In the genomic region with DNA sequence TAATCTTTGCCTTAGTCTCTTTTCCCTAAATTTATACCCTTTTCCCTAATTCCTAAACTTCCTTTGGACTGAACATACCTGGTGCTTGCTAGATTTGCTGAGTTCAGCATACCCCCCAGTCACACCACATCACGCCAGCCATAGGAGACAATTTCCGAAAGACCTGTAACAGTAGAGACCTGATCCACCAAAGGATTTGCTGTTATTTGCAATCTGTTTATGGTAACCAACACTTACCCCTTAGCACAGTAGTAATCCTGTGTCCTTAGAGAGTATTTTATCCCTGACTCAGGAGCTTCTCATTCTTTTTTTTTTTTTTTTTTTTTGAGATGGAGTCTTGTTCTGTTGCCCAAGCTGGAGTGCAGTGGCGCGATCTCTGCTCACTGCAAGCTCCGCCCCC, we compare ENCODE assay signal across 17 cellular contexts. TPM values are rescaled to one million over a fixed set of nuclear protein-coding genes. Genes with fewer than 3 reads are reported as not detected.
DNase-seq lines count a peak whose midpoint lies in the region; ATAC-seq and FAIRE-seq lines count a peak whose summit lies in the region.
"Had no signal": no experiment of that assay in that cellular context is flagged by ENCODE, and none has a peak within 500 bp of the region (broad histone marks: within the 10 kb centered on the region; RNA-seq: fewer than 3 reads in every experiment).

No MANE protein-coding gene starts in this region.

- H3K9me3 Mint-ChIP-seq in activated T-cell treated with anti-CD3 and anti-CD28 coated beads, Interleukin-2, amount 50 U/mL, for 24 hours, result no peaks in the 10 kb centered on the region
- H3K9me3 Mint-ChIP-seq in activated T-cell treated with anti-CD3 and anti-CD28 coated beads, Interleukin-2, amount 50 U/mL, for 4 hours, result no peaks in the 10 kb centered on the region
- H3K9me3 Mint-ChIP-seq in activated naive CD8-positive, alpha-beta T cell treated with anti-CD3 and anti-CD28 coated beads, Interleukin-2, amount 50 U/mL, for 24 hours, result no peaks in the 10 kb centered on the region
- no peaks in the 10 kb centered on the region for H3K9me3 Mint-ChIP-seq in stimulated activated effector memory CD8-positive, alpha-beta T cell treated with anti-CD3 and anti-CD28 coated beads, Interleukin-12 subunit alpha, Interleukin-12 subunit beta, amount 100 ng/mL, for 72 hours
- H3K9me3 Mint-ChIP-seq: CD8-positive, alpha-beta memory T cell; H9; IgD-negative memory B cell had no signal

- no peak for ATAC-seq in activated T-cell treated with anti-CD3 and anti-CD28 coated beads, Interleukin-2, amount 50 U/mL, for 4 hours
- ATAC-seq in activated naive CD8-positive, alpha-beta T cell treated with anti-CD3 and anti-CD28 coated beads, Interleukin-2, amount 50 U/mL, for 24 hours, result no peak
- ATAC-seq in stimulated activated effector memory CD8-positive, alpha-beta T cell treated with anti-CD3 and anti-CD28 coated beads, Interleukin-12 subunit alpha, Interleukin-12 subunit beta, amount 100 ng/mL, for 72 hours, result no peak
- ATAC-seq: HepG2 had no signal

- no peak for DNase-seq in activated T-cell treated with anti-CD3 and anti-CD28 coated beads, Interleukin-2, amount 50 U/mL, for 24 hours
- DNase-seq in activated T-cell treated with anti-CD3 and anti-CD28 coated beads, Interleukin-2, amount 50 U/mL, for 4 hours, result no peak
- DNase-seq in D341Med (ENCODE audit: low spot score) (peak; percentile 81), NCI-H748 (lab: John Stamatoyannopoulos, UW; ENCODE audit: unreplicated experiment) (no peak), COLO829 (ENCODE audit: low spot score) (no peak), frontal cortex (ENCODE audit: low spot score in 2 of 2) (no peak)
- no peak for DNase-seq in activated naive CD8-positive, alpha-beta T cell treated with anti-CD3 and anti-CD28 coated beads, Interleukin-2, amount 50 U/mL, for 24 hours
- no peak for DNase-seq in stimulated activated effector memory CD8-positive, alpha-beta T cell treated with anti-CD3 and anti-CD28 coated beads, Interleukin-12 subunit alpha, Interleukin-12 subunit beta, amount 100 ng/mL, for 72 hours (ENCODE audit: low spot score in 2 of 2)
- DNase-seq: 8988T; Caco-2; CD8-positive, alpha-beta memory T cell; DMS79 treated with DMSO at 0.1 percent for 48 hours; GF-D8; H9 had no signal

- no peak overlapping the region for H3K4me3 Mint-ChIP-seq in activated T-cell treated with anti-CD3 and anti-CD28 coated beads, Interleukin-2, amount 50 U/mL, for 24 hours
- H3K4me3 Mint-ChIP-seq in activated T-cell treated with anti-CD3 and anti-CD28 coated beads, Interleukin-2, amount 50 U/mL, for 4 hours, result no peak overlapping the region
- H3K4me3 Mint-ChIP-seq in activated naive CD8-positive, alpha-beta T cell treated with anti-CD3 and anti-CD28 coated beads, Interleukin-2, amount 50 U/mL, for 24 hours, result no peak overlapping the region
- no peak overlapping the region for H3K4me3 Mint-ChIP-seq in stimulated activated effector memory CD8-positive, alpha-beta T cell treated with anti-CD3 and anti-CD28 coated beads, Interleukin-12 subunit alpha, Interleukin-12 subunit beta, amount 100 ng/mL, for 72 hours
- H3K4me3 Mint-ChIP-seq: CD8-positive, alpha-beta memory T cell; H9 had no signal

- H3K36me3 Mint-ChIP-seq in activated T-cell treated with anti-CD3 and anti-CD28 coated beads, Interleukin-2, amount 50 U/mL, for 24 hours (ENCODE audit: low read depth), result peaks cover 88% of the 10 kb centered on the region
- H3K36me3 Mint-ChIP-seq in activated T-cell treated with anti-CD3 and anti-CD28 coated beads, Interleukin-2, amount 50 U/mL, for 4 hours (ENCODE audit: insufficient read depth), result peaks cover 19% of the 10 kb centered on the region
- peaks cover 44% of the 10 kb centered on the region for H3K36me3 Mint-ChIP-seq in activated naive CD8-positive, alpha-beta T cell treated with anti-CD3 and anti-CD28 coated beads, Interleukin-2, amount 50 U/mL, for 24 hours (ENCODE audit: low read depth)
- H3K36me3 Mint-ChIP-seq in stimulated activated effector memory CD8-positive, alpha-beta T cell treated with anti-CD3 and anti-CD28 coated beads, Interleukin-12 subunit alpha, Interleukin-12 subunit beta, amount 100 ng/mL, for 72 hours, result peaks cover 100% of the 10 kb centered on the region
- H3K36me3 Mint-ChIP-seq: IgD-negative memory B cell had no signal

- H3K4me1 Mint-ChIP-seq in activated T-cell treated with anti-CD3 and anti-CD28 coated beads, Interleukin-2, amount 50 U/mL, for 24 hours (ENCODE audit: low read depth), result peaks cover 4% of the 10 kb centered on the region
- H3K4me1 Mint-ChIP-seq in activated T-cell treated with anti-CD3 and anti-CD28 coated beads, Interleukin-2, amount 50 U/mL, for 4 hours (ENCODE audit: low read depth), result no peaks in the 10 kb centered on the region
- H3K4me1 Mint-ChIP-seq in activated naive CD8-positive, alpha-beta T cell treated with anti-CD3 and anti-CD28 coated beads, Interleukin-2, amount 50 U/mL, for 24 hours, result no peaks in the 10 kb centered on the region
- H3K4me1 Mint-ChIP-seq in stimulated activated effector memory CD8-positive, alpha-beta T cell treated with anti-CD3 and anti-CD28 coated beads, Interleukin-12 subunit alpha, Interleukin-12 subunit beta, amount 100 ng/mL, for 72 hours, result no peaks in the 10 kb centered on the region

- H3K27me3 Mint-ChIP-seq in activated T-cell treated with anti-CD3 and anti-CD28 coated beads, Interleukin-2, amount 50 U/mL, for 24 hours, result no peaks in the 10 kb centered on the region
- no peaks in the 10 kb centered on the region for H3K27me3 Mint-ChIP-seq in activated T-cell treated with anti-CD3 and anti-CD28 coated beads, Interleukin-2, amount 50 U/mL, for 4 hours (ENCODE audit: low read depth)
- H3K27me3 Mint-ChIP-seq in activated naive CD8-positive, alpha-beta T cell treated with anti-CD3 and anti-CD28 coated beads, Interleukin-2, amount 50 U/mL, for 24 hours, result no peaks in the 10 kb centered on the region
- H3K27me3 Mint-ChIP-seq: CD8-positive, alpha-beta memory T cell; IgD-negative memory B cell had no signal

- no peak for FAIRE-seq in frontal cortex (lab: Jason Lieb, UNC)
- FAIRE-seq: H1, HepG2 had no signal

- H3K27ac Mint-ChIP-seq in activated T-cell treated with anti-CD3 and anti-CD28 coated beads, Interleukin-2, amount 50 U/mL, for 24 hours, result peak overlapping the region; percentile 48
- peak overlapping the region; percentile 64 for H3K27ac Mint-ChIP-seq in activated naive CD8-positive, alpha-beta T cell treated with anti-CD3 and anti-CD28 coated beads, Interleukin-2, amount 50 U/mL, for 24 hours
- peak overlapping the region; percentile 50 for H3K27ac Mint-ChIP-seq in stimulated activated effector memory CD8-positive, alpha-beta T cell treated with anti-CD3 and anti-CD28 coated beads, Interleukin-12 subunit alpha, Interleukin-12 subunit beta, amount 100 ng/mL, for 72 hours
- H3K27ac Mint-ChIP-seq: IgD-negative memory B cell had no signal

RNA-seq across cellular contexts. Expression of gene PSMG2, which starts 8.6 kb away (rescaled TPM):
- 100 to 1,000 TPM in 1 of 3 donors, 10 to 100 TPM in 2; 96.9 to 103 (median 99.1) TPM for total RNA-seq in activated T-cell treated with anti-CD3 and anti-CD28 coated beads, Interleukin-2, amount 50 U/mL, for 4 hours
- total RNA-seq in frontal cortex, result 67.7 TPM

RNA-seq across cellular contexts. Expression of gene CEP76, which starts 8.9 kb away (rescaled TPM):
- total RNA-seq in activated T-cell treated with anti-CD3 and anti-CD28 coated beads, Interleukin-2, amount 50 U/mL, for 4 hours, result 10 to 100 TPM; 11.1 to 12.3 (median 11.5) TPM
- total RNA-seq in frontal cortex, result 24.5 TPM

RNA-seq across cellular contexts. Expression of gene SPIRE1, which starts 53.5 kb away (rescaled TPM):
- 1 to 10 TPM; 2.2 to 4.3 (median 3.2) TPM for total RNA-seq in activated T-cell treated with anti-CD3 and anti-CD28 coated beads, Interleukin-2, amount 50 U/mL, for 4 hours
- 104 TPM for total RNA-seq in frontal cortex

Comparison
In these comparisons a context has a peak if more than half of its experiments do, and no peak if none do; other contexts are left out.
1. RNA of gene SPIRE1, which starts 53.5 kb away (total RNA-seq): 104 TPM in frontal cortex (single experiment); 2.2 to 4.3 TPM in activated T-cell treated with anti-CD3 and anti-CD28 coated beads, Interleukin-2, amount 50 U/mL, for 4 hours; every median in the first group is over 10 times any median in the second.
2. Peak in every context shown above with its lines, with median percentiles within 50 percentile points of each other: H3K27ac Mint-ChIP-seq.